8 cellular contexts compared by ENCODE assay signal in the genomic region with DNA sequence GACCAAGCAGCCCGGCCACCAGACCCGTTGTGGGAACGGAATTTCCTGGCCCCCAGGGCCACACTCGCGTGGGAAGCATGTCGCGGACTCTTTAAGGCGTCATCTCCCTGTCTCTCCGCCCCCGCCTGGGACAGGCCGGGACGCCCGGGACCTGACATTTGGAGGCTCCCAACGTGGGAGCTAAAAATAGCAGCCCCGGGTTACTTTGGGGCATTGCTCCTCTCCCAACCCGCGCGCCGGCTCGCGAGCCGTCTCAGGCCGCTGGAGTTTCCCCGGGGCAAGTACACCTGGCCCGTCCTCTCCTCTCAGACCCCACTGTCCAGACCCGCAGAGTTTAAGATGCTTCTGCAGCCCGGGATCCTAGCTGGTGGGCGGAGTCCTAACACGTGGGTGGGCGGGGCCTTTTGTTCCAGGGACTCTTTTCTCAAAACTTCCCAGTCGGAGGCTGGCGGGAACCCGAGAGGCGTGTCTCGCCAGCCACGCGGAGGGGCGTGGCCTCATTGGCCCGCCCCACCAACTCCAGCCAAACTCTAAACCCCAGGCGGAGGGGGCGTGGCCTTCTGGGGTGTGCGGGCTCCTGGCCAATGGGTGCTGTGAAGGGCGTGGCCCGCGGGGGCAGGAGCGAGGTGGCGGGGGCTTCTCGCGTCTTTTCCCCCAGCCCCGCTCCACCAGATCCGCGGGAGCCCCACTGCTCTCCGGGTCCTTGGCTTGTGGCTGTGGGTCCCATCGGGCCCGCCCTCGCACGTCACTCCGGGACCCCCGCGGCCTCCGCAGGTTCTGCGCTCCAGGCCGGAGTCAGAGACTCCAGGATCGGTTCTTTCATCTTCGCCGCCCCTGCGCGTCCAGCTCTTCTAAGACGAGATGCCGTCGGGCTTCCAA. TPM values are rescaled to one million over a fixed set of nuclear protein-coding genes. Genes with fewer than 3 reads are reported as not detected.
DNase-seq lines count a peak whose midpoint lies in the region; FAIRE-seq and TF ChIP-seq lines count a peak whose summit lies in the region.

A gene (plus strand): TSS at position 645 of the 879 bp plus-strand sequence. CDS start 217 bp downstream, at position 862.

- peak; percentile 90 for FAIRE-seq in TTC549 (lab: Jason Lieb, UNC)

- WGBS in hepatocyte (ENCODE audit: low lambda C conversion rate, missing lambda C conversion rate): under 1% methylated on average over 61 of the region's 71 CpGs

- H2AFZ ChIP-seq in hepatocyte: no peak within 1 kb of the TSS

- intact Hi-C loops in uterus (cut with DNase I; ENCODE audit: low total_unique reads): loop anchor here (2.0 kb wide), 1 partner anchor 15 kb away; no protein-coding TSS in a partner anchor

- peak within 1 kb of the TSS; percentile 46 for H3K9ac ChIP-seq in rectal smooth muscle tissue (ENCODE audit: low read length)

- H3K4me3 ChIP-seq in H7 (ENCODE audit: insufficient read depth, low read depth, low read length): peak within 1 kb of the TSS; percentile 65
- peak within 1 kb of the TSS; percentile 36 for H3K4me3 ChIP-seq in astrocyte of the spinal cord (ENCODE audit: low read depth, low read length)
- H3K4me3 ChIP-seq in hepatocyte: peak within 1 kb of the TSS; percentile 30
- peak within 1 kb of the TSS; percentile 69 for H3K4me3 ChIP-seq in rectal smooth muscle tissue (ENCODE audit: low read length)
- peak within 1 kb of the TSS; percentile 34 to 42 for H3K4me3 ChIP-seq in uterus

- H3K9me3 ChIP-seq in hepatocyte (ENCODE audit: low read depth): no peaks in the 10 kb centered on the region
- no peaks in the 10 kb centered on the region for H3K9me3 ChIP-seq in uterus

- no peaks in the 10 kb centered on the region for H4K20me1 ChIP-seq in hepatocyte (ENCODE audit: insufficient read depth, poor library complexity, severe bottlenecking)

- H3K4me1 ChIP-seq in hepatocyte (ENCODE audit: insufficient read depth) (peaks cover 13% of the 10 kb centered on the region), rectal smooth muscle tissue (ENCODE audit: control insufficient read depth, insufficient read depth, low read length) (peaks cover 15% of the 10 kb centered on the region), uterus (peaks cover 0 to 16% of the 10 kb centered on the region in 2 donors)

- no peaks in the 10 kb centered on the region for H3K9me2 ChIP-seq in hepatocyte (replicated peaks; ENCODE audit: insufficient read depth)

- H3K4me2 ChIP-seq in hepatocyte: peak within 1 kb of the TSS; percentile 86

- H3K36me3 ChIP-seq in H7 (replicated peaks; ENCODE audit: control insufficient read depth, insufficient read depth, low read length) (no peaks in the 10 kb centered on the region), hepatocyte (replicated peaks; ENCODE audit: insufficient read depth, low read depth) (no peaks in the 10 kb centered on the region), rectal smooth muscle tissue (ENCODE audit: control insufficient read depth, insufficient read depth, low read length) (peaks cover 6% of the 10 kb centered on the region), uterus (no peaks in the 10 kb centered on the region)

- H3K27ac ChIP-seq in hepatocyte: peak within 1 kb of the TSS; percentile 24
- H3K27ac ChIP-seq in rectal smooth muscle tissue (ENCODE audit: low read depth, low read length): peak within 1 kb of the TSS; percentile 94
- H3K27ac ChIP-seq in uterus: peak within 1 kb of the TSS; percentile 75 to 90

- peak in 1 of 2 donors; percentile 31 for TF ChIP-seq POLR2A in uterus (IDR thresholded peaks at IDR 0.05)

- in situ Hi-C loops in astrocyte of the spinal cord (cut with HindIII; ENCODE audit: low sequenced_read_pairs): no loop called here

- no peaks in the 10 kb centered on the region for H3K79me2 ChIP-seq in hepatocyte

- peaks cover 17% of the 10 kb centered on the region for H3K27me3 ChIP-seq in H7 (ENCODE audit: control insufficient read depth, insufficient read depth, low read length)
- peaks cover 4% of the 10 kb centered on the region for H3K27me3 ChIP-seq in hepatocyte
- no peaks in the 10 kb centered on the region for H3K27me3 ChIP-seq in rectal smooth muscle tissue (ENCODE audit: control insufficient read depth, insufficient read depth, low read length)
- H3K27me3 ChIP-seq in uterus: no peaks in the 10 kb centered on the region

- peak; percentile 94 for DNase-seq in D341Med (ENCODE audit: low spot score)
- peak; percentile 100 for DNase-seq in H7
- DNase-seq in NCI-H146 (lab: John Stamatoyannopoulos, UW): peak; percentile 78
- peak; percentile 93 for DNase-seq in astrocyte of the spinal cord (ENCODE audit: low read depth, low spot score)
- peak; percentile 98 for DNase-seq in hepatocyte (ENCODE audit: low spot score)
- DNase-seq in uterus: peak; percentile 93 to 95

- no peak for TF ChIP-seq CTCF in astrocyte of the spinal cord (IDR thresholded peaks at IDR 0.05; ENCODE audit: low read depth, low read length)
- no peak for TF ChIP-seq CTCF in hepatocyte (IDR thresholded peaks at IDR 0.05; ENCODE audit: poor library complexity)
- TF ChIP-seq CTCF in uterus (IDR thresholded peaks at IDR 0.05): peak in 1 of 4 experiments; percentile 21

RNA-seq across cellular contexts. Expression of the gene that starts here (rescaled TPM):
- total RNA-seq in H7 (2014; rRNA removed; shearing (Covaris generic)): 3.8 and 6.6 TPM in 2 replicates
- total RNA-seq in hepatocyte (0.88 and 1.6 TPM in 2 replicates), uterus (10 to 100 TPM in 2 of 4 donors, 1 to 10 TPM in 2; 1.8 to 25.9 (median 12.6) TPM)
- 0.42 and 0.89 TPM in 2 replicates for polyA plus RNA-seq in hepatocyte

Comparison
In these comparisons a context has a peak if more than half of its experiments do, and no peak if none do; other contexts are left out.
1. Peak in every context shown above with its lines: DNase-seq, H3K4me3 ChIP-seq and H3K27ac ChIP-seq.
2. H3K27ac ChIP-seq: peak in every context shown above with its lines; median percentile 94 in rectal smooth muscle tissue; 82 in uterus; 24 in hepatocyte.